Comparison of ENCODE assay signal across 35 cellular contexts in genomic region chr9:27311184-27311583, GRCh38. TPM values are rescaled to one million over a fixed set of nuclear protein-coding genes. Genes with fewer than 3 reads are reported as not detected.
"Had no signal": no experiment of that assay in that cellular context is flagged by ENCODE, and none has a peak within 500 bp of the region (broad histone marks: within the 10 kb centered on the region; RNA-seq: fewer than 3 reads in every experiment).

No MANE protein-coding gene starts in this region.

- H3K27ac ChIP-seq: KMS-11 had no signal

- H3K36me3 ChIP-seq: MG63 had no signal

- H3K9ac ChIP-seq: KMS-11 had no signal

- H3K4me2 ChIP-seq: KMS-11 had no signal

- H3K9me3 ChIP-seq: MG63 had no signal

- DNase-seq: Karpas-422, Kasumi-1, KBM-7, KG1, MG63, MM.1S, MV-4-11, NCI-H1048, NCI-H1092, NCI-H1092 treated with DMSO at 0.1 percent for 48 hours, NCI-H1105, NCI-H1105 treated with DMSO at 0.1 percent for 48 hours, NCI-H1417 treated with DMSO at 0.1 percent for 48 hours, NCI-H1436 treated with DMSO at 0.1 percent for 48 hours, NCI-H146, NCI-H1694, NCI-H1694 treated with DMSO at 0.1 percent for 48 hours, NCI-H187, NCI-H187 treated with DMSO at 0.1 percent for 48 hours, NCI-H1930, NCI-H2029, NCI-H2029 treated with DMSO at 0.1 percent for 48 hours, NCI-H2081, NCI-H2081 treated with DMSO at 0.1 percent for 48 hours, NCI-H2107, NCI-H2171, NCI-H2171 treated with DMSO at 0.1 percent for 48 hours, NCI-H2227 treated with DMSO at 0.1 percent for 48 hours, NCI-H226, NCI-H446, NCI-H446 treated with DMSO at 0.1 percent for 48 hours had no signal

- H3K4me3 ChIP-seq: MG63 had no signal

- H3K27me3 ChIP-seq: MG63 had no signal

RNA-seq across cellular contexts. Expression of gene EQTN, which starts 14.2 kb away (rescaled TPM):
- total RNA-seq: LHCN-M2, M059J, MCF 10A had no signal
